Comparison of ENCODE assay signal across 1 cellular context in the genomic region with DNA sequence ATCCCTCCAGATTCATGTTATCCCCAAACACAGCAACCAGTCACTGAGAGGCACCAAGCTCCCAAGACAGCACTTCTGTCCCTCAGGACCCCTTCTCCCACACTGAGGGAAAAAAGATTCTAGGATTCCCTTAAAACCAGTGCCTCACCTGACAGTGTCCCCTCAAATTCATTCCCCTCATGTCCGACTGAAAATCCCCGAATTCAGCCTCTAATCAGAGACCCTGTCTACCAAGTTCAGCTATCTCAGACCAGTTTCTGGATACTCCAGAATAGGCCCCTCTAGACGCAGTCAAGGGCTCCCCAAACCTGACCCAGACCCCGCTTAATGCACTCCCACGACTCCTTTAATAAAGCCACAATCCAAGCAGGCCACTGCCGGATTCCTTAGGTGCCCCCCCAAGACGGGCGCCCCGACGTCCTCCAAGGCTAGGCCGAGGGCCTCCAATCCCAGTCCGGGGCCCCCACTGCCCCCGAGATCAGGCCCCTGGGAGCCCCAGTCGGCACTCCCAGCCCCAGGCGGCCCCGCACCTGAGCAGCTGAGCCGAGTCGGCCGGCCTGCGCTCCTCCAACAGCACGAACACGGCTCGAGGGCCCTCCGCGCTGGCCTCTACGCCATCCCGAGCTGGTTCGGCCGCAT.
A peak's percentile ranks its signal among the peaks of the same experiment; 100 is the strongest.
TF ChIP-seq lines count a peak whose summit lies in the region.

No MANE protein-coding gene starts in this region.

TF ChIP-seq in HEK293, 187 proteins besides CTCF, POLR2A, EP300 and RAD21 (continued from another document and continues in another):
- TF ChIP-seq, protein P1, sequence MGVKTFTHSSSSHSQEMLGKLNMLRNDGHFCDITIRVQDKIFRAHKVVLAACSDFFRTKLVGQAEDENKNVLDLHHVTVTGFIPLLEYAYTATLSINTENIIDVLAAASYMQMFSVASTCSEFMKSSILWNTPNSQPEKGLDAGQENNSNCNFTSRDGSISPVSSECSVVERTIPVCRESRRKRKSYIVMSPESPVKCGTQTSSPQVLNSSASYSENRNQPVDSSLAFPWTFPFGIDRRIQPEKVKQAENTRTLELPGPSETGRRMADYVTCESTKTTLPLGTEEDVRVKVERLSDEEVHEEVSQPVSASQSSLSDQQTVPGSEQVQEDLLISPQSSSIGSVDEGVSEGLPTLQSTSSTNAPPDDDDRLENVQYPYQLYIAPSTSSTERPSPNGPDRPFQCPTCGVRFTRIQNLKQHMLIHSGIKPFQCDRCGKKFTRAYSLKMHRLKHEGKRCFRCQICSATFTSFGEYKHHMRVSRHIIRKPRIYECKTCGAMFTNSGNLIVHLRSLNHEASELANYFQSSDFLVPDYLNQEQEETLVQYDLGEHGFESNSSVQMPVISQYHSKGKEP (tag by site-specific recombination; IDR thresholded peaks at IDR 0.05) = no peak
- TF ChIP-seq ZNF138 (tag by site-specific recombination; IDR thresholded peaks at IDR 0.05; ENCODE audit: borderline replicate concordance) (no peak), ZNF174 (tag by site-specific recombination; IDR thresholded peaks at IDR 0.05) (no peak), BCL11A (tag by site-specific recombination; IDR thresholded peaks at IDR 0.05; ENCODE audit: low read depth) (no peak), MZF1 (tag by site-specific recombination; IDR thresholded peaks at IDR 0.05; ENCODE audit: borderline replicate concordance) (peak; percentile 84), YY2 (tag by site-specific recombination; IDR thresholded peaks at IDR 0.05) (no peak), ZNF266 (tag by site-specific recombination; IDR thresholded peaks at IDR 0.05; ENCODE audit: low read depth) (no peak), KLF16 (tag by site-specific recombination; IDR thresholded peaks at IDR 0.05) (no peak), PRDM1 (tag by site-specific recombination; IDR thresholded peaks at IDR 0.05) (no peak), ZNF114 (tag by site-specific recombination; IDR thresholded peaks at IDR 0.05) (no peak), KLF8 (tag by site-specific recombination; IDR thresholded peaks at IDR 0.05) (no peak), ZNF19 (tag by site-specific recombination; IDR thresholded peaks at IDR 0.05; ENCODE audit: low read depth) (no peak), ZBTB1 (tag by site-specific recombination; IDR thresholded peaks at IDR 0.05) (no peak), SETDB1 (IDR thresholded peaks at IDR 0.05; ENCODE audit: insufficient read length, low read length) (no peak), ZSCAN16 (tag by site-specific recombination; IDR thresholded peaks at IDR 0.05) (no peak), ZNF555 (tag by site-specific recombination; conservative IDR thresholded peaks at IDR 0.05) (no peak), ZNF140 (tag by site-specific recombination; IDR thresholded peaks at IDR 0.05) (no peak), SP2 (tag by site-specific recombination; IDR thresholded peaks at IDR 0.05) (no peak), ZNF560 (tag by site-specific recombination; IDR thresholded peaks at IDR 0.05; ENCODE audit: borderline replicate concordance) (no peak), ZNF654 (tag by site-specific recombination; IDR thresholded peaks at IDR 0.05; ENCODE audit: low read depth) (no peak), ZFP3 (tag by site-specific recombination; IDR thresholded peaks at IDR 0.05; ENCODE audit: low read depth) (no peak), SCRT1 (tag by site-specific recombination; IDR thresholded peaks at IDR 0.05; ENCODE audit: borderline replicate concordance) (no peak), ZNF175 (tag by site-specific recombination; IDR thresholded peaks at IDR 0.05) (no peak), TCF7L2 (IDR thresholded peaks at IDR 0.05; ENCODE audit: borderline replicate concordance, low read depth, low read length) (no peak), RBAK (tag by site-specific recombination; IDR thresholded peaks at IDR 0.05) (no peak), ZFP69B (tag by site-specific recombination; IDR thresholded peaks at IDR 0.05) (no peak), ZNF239 (tag by site-specific recombination; IDR thresholded peaks at IDR 0.05) (no peak), ZNF223 (tag by site-specific recombination; IDR thresholded peaks at IDR 0.05) (no peak), ZNF76 (tag by site-specific recombination; IDR thresholded peaks at IDR 0.05; ENCODE audit: borderline replicate concordance, low read depth) (peak; percentile 50; the same call in 1 of the 2 replicates)
- TF ChIP-seq, protein P2, sequence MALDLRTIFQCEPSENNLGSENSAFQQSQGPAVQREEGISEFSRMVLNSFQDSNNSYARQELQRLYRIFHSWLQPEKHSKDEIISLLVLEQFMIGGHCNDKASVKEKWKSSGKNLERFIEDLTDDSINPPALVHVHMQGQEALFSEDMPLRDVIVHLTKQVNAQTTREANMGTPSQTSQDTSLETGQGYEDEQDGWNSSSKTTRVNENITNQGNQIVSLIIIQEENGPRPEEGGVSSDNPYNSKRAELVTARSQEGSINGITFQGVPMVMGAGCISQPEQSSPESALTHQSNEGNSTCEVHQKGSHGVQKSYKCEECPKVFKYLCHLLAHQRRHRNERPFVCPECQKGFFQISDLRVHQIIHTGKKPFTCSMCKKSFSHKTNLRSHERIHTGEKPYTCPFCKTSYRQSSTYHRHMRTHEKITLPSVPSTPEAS (tag by site-specific recombination; IDR thresholded peaks at IDR 0.05) = no peak
- TF ChIP-seq, protein P3, sequence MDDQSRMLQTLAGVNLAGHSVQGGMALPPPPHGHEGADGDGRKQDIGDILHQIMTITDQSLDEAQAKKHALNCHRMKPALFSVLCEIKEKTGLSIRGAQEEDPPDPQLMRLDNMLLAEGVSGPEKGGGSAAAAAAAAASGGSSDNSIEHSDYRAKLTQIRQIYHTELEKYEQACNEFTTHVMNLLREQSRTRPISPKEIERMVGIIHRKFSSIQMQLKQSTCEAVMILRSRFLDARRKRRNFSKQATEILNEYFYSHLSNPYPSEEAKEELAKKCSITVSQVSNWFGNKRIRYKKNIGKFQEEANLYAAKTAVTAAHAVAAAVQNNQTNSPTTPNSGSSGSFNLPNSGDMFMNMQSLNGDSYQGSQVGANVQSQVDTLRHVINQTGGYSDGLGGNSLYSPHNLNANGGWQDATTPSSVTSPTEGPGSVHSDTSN (CRISPR knock-in tag; IDR thresholded peaks at IDR 0.05) = no peak
- TF ChIP-seq, protein P4, sequence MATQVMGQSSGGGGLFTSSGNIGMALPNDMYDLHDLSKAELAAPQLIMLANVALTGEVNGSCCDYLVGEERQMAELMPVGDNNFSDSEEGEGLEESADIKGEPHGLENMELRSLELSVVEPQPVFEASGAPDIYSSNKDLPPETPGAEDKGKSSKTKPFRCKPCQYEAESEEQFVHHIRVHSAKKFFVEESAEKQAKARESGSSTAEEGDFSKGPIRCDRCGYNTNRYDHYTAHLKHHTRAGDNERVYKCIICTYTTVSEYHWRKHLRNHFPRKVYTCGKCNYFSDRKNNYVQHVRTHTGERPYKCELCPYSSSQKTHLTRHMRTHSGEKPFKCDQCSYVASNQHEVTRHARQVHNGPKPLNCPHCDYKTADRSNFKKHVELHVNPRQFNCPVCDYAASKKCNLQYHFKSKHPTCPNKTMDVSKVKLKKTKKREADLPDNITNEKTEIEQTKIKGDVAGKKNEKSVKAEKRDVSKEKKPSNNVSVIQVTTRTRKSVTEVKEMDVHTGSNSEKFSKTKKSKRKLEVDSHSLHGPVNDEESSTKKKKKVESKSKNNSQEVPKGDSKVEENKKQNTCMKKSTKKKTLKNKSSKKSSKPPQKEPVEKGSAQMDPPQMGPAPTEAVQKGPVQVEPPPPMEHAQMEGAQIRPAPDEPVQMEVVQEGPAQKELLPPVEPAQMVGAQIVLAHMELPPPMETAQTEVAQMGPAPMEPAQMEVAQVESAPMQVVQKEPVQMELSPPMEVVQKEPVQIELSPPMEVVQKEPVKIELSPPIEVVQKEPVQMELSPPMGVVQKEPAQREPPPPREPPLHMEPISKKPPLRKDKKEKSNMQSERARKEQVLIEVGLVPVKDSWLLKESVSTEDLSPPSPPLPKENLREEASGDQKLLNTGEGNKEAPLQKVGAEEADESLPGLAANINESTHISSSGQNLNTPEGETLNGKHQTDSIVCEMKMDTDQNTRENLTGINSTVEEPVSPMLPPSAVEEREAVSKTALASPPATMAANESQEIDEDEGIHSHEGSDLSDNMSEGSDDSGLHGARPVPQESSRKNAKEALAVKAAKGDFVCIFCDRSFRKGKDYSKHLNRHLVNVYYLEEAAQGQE (tag by site-specific recombination; IDR thresholded peaks at IDR 0.05) = no peak
- TF ChIP-seq, protein P5, sequence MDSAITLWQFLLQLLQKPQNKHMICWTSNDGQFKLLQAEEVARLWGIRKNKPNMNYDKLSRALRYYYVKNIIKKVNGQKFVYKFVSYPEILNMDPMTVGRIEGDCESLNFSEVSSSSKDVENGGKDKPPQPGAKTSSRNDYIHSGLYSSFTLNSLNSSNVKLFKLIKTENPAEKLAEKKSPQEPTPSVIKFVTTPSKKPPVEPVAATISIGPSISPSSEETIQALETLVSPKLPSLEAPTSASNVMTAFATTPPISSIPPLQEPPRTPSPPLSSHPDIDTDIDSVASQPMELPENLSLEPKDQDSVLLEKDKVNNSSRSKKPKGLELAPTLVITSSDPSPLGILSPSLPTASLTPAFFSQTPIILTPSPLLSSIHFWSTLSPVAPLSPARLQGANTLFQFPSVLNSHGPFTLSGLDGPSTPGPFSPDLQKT (IDR thresholded peaks at IDR 0.05; ENCODE audit: borderline replicate concordance, low read depth, low read length) = no peak
- TF ChIP-seq, protein P6, sequence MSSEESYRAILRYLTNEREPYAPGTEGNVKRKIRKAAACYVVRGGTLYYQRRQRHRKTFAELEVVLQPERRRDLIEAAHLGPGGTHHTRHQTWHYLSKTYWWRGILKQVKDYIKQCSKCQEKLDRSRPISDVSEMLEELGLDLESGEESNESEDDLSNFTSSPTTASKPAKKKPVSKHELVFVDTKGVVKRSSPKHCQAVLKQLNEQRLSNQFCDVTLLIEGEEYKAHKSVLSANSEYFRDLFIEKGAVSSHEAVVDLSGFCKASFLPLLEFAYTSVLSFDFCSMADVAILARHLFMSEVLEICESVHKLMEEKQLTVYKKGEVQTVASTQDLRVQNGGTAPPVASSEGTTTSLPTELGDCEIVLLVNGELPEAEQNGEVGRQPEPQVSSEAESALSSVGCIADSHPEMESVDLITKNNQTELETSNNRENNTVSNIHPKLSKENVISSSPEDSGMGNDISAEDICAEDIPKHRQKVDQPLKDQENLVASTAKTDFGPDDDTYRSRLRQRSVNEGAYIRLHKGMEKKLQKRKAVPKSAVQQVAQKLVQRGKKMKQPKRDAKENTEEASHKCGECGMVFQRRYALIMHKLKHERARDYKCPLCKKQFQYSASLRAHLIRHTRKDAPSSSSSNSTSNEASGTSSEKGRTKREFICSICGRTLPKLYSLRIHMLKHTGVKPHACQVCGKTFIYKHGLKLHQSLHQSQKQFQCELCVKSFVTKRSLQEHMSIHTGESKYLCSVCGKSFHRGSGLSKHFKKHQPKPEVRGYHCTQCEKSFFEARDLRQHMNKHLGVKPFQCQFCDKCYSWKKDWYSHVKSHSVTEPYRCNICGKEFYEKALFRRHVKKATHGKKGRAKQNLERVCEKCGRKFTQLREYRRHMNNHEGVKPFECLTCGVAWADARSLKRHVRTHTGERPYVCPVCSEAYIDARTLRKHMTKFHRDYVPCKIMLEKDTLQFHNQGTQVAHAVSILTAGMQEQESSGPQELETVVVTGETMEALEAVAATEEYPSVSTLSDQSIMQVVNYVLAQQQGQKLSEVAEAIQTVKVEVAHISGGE (tag by site-specific recombination; conservative IDR thresholded peaks at IDR 0.05; ENCODE audit: low read depth) = peak; percentile 91
- TF ChIP-seq, protein P7, sequence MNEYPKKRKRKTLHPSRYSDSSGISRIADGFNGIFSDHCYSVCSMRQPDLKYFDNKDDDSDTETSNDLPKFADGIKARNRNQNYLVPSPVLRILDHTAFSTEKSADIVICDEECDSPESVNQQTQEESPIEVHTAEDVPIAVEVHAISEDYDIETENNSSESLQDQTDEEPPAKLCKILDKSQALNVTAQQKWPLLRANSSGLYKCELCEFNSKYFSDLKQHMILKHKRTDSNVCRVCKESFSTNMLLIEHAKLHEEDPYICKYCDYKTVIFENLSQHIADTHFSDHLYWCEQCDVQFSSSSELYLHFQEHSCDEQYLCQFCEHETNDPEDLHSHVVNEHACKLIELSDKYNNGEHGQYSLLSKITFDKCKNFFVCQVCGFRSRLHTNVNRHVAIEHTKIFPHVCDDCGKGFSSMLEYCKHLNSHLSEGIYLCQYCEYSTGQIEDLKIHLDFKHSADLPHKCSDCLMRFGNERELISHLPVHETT (tag by site-specific recombination; IDR thresholded peaks at IDR 0.05) = no peak
- TF ChIP-seq, protein P8, sequence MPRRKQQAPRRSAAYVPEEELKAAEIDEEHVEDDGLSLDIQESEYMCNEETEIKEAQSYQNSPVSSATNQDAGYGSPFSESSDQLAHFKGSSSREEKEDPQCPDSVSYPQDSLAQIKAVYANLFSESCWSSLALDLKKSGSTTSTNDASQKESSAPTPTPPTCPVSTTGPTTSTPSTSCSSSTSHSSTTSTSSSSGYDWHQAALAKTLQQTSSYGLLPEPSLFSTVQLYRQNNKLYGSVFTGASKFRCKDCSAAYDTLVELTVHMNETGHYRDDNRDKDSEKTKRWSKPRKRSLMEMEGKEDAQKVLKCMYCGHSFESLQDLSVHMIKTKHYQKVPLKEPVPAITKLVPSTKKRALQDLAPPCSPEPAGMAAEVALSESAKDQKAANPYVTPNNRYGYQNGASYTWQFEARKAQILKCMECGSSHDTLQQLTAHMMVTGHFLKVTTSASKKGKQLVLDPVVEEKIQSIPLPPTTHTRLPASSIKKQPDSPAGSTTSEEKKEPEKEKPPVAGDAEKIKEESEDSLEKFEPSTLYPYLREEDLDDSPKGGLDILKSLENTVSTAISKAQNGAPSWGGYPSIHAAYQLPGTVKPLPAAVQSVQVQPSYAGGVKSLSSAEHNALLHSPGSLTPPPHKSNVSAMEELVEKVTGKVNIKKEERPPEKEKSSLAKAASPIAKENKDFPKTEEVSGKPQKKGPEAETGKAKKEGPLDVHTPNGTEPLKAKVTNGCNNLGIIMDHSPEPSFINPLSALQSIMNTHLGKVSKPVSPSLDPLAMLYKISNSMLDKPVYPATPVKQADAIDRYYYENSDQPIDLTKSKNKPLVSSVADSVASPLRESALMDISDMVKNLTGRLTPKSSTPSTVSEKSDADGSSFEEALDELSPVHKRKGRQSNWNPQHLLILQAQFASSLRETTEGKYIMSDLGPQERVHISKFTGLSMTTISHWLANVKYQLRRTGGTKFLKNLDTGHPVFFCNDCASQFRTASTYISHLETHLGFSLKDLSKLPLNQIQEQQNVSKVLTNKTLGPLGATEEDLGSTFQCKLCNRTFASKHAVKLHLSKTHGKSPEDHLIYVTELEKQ (tag by site-specific recombination; IDR thresholded peaks at IDR 0.05; ENCODE audit: borderline replicate concordance) = no peak
